20 cellular contexts compared by ENCODE assay signal in the genomic region with DNA sequence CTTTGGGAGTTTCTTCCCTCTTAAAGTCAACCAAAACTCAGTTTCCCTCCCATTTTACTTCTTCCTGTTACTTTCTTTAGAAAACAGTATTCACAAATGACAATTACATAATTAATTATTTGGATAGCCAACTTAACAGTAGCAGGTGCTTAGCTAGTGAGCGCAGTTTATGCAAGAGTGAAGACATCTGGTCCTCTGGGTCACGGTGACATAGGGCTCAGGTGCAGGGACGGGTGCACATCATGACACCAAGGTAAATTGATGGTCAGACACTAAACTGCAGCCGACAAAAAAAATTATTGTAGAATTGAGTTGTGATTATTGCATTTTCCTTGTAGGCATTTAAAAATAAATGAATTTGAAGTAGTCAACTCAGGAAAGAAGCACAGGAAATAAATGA.
DNase-seq lines count a peak whose midpoint lies in the region; ATAC-seq, FAIRE-seq and TF ChIP-seq lines count a peak whose summit lies in the region.
"Had no signal": no experiment of that assay in that cellular context is flagged by ENCODE, and none has a peak within 500 bp of the region (broad histone marks: within the 10 kb centered on the region; RNA-seq: fewer than 3 reads in every experiment).

No MANE protein-coding gene starts in this region.

- no peak for TF ChIP-seq CTCF in D721Med (IDR thresholded peaks at IDR 0.05; ENCODE audit: insufficient read depth, missing control alignments)

- FAIRE-seq in D721Med (lab: Jason Lieb, UNC) = peak; percentile 55
- FAIRE-seq: A549, GM12891 had no signal

- no peak for ATAC-seq in GM18519 (IDR thresholded peaks at IDR 0.05; ENCODE audit: low FRiP score, unreplicated experiment)
- ATAC-seq: A549; CD8-positive, alpha-beta T cell had no signal

- peak; percentile 21 for DNase-seq in NCI-H2171 treated with DMSO at 0.1 percent for 48 hours (lab: John Stamatoyannopoulos, UW)
- DNase-seq in NCI-H2171 (lab: John Stamatoyannopoulos, UW) = no peak
- DNase-seq in D721Med (ENCODE audit: insufficient read length, low spot score) = no peak
- peak; percentile 87 for DNase-seq in NCI-H82 (lab: John Stamatoyannopoulos, UW)
- DNase-seq in GM03348 (ENCODE audit: low spot score) = no peak
- DNase-seq: AML-193; Caco-2; Calu3; CD4-positive, alpha-beta T cell; CD8-positive, alpha-beta T cell; DMS 273 treated with DMSO at 0.1 percent for 48 hours; DMS153; DMS53; DMS79; DND-41; EL; GDM1 had no signal

Comparison
In these comparisons a context has a peak if more than half of its experiments do, and no peak if none do; other contexts are left out.
1. DNase-seq: peak in NCI-H2171 treated with DMSO at 0.1 percent for 48 hours (single experiment) and NCI-H82 (single experiment); none in NCI-H2171 (single experiment), D721Med (single experiment) and GM03348 (single experiment).